Comparison of ENCODE assay signal across 1 cellular context in the genomic region with DNA sequence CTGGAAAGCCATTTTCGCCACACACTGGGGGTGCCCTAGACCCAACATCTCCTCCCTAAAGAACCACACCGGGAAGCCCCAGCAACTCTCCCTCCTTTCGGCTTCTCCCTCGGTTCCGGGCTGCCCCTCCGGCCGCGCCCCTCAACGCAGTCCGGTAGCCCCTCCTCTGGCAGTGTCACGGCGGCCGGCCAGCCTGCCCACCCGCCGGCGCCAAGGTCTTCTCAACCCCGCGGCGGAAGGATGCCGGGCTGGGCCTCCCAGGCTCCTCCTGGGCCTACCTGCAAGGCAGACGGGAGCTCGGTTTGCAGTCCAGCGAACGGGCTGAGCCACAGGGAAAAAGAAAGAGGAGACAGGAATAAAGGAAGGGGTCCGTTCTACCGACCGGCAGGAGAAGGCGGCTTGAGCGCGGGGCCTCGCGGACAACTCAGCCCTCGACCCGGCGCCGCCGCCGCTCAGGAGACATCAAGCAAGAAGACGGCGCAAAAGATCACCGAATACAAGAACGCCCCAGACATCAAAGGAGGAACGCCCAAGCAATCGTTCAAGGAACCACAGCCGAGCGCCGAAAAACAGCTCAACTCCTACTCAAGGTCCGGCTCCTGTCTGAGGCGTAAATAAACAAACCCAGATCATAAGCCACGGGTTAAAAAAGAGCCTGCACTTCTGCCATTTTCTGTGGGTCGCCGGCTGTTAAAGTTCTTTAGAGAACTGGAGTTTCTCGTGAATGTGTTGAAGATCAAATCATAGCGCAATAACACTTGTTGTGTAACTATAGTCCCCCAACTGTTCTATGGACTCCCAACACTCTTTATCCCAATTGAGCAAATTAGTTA.
TF ChIP-seq lines count a peak whose summit lies in the region.

A gene with protein sequence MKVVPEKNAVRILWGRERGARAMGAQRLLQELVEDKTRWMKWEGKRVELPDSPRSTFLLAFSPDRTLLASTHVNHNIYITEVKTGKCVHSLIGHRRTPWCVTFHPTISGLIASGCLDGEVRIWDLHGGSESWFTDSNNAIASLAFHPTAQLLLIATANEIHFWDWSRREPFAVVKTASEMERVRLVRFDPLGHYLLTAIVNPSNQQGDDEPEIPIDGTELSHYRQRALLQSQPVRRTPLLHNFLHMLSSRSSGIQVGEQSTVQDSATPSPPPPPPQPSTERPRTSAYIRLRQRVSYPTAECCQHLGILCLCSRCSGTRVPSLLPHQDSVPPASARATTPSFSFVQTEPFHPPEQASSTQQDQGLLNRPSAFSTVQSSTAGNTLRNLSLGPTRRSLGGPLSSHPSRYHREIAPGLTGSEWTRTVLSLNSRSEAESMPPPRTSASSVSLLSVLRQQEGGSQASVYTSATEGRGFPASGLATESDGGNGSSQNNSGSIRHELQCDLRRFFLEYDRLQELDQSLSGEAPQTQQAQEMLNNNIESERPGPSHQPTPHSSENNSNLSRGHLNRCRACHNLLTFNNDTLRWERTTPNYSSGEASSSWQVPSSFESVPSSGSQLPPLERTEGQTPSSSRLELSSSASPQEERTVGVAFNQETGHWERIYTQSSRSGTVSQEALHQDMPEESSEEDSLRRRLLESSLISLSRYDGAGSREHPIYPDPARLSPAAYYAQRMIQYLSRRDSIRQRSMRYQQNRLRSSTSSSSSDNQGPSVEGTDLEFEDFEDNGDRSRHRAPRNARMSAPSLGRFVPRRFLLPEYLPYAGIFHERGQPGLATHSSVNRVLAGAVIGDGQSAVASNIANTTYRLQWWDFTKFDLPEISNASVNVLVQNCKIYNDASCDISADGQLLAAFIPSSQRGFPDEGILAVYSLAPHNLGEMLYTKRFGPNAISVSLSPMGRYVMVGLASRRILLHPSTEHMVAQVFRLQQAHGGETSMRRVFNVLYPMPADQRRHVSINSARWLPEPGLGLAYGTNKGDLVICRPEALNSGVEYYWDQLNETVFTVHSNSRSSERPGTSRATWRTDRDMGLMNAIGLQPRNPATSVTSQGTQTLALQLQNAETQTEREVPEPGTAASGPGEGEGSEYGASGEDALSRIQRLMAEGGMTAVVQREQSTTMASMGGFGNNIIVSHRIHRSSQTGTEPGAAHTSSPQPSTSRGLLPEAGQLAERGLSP (N-terminal part only) (minus strand): TSS at position 474 of the 833 bp plus-strand sequence. CDS start 45,643 bp downstream, outside the sequence.

TF ChIP-seq in endothelial cell of umbilical vein, 7 proteins besides CTCF, POLR2A, EP300 and RAD21:
- TF ChIP-seq JUN (IDR thresholded peaks at IDR 0.05; ENCODE audit: borderline replicate concordance, insufficient read depth, insufficient read length, low read depth) (no peak), MYC (IDR thresholded peaks at IDR 0.05; ENCODE audit: low read depth, low read length) (no peak), FOS (IDR thresholded peaks at IDR 0.05; ENCODE audit: borderline replicate concordance, insufficient read depth, low read length) (no peak), POLR2AphosphoS5 (IDR thresholded peaks at IDR 0.05; ENCODE audit: insufficient read depth, low read depth, low read length) (peak; percentile 41), GATA2 (IDR thresholded peaks at IDR 0.05; ENCODE audit: insufficient read depth, insufficient read length, low read depth, low read length) (no peak), EZH2 (IDR thresholded peaks at IDR 0.05; ENCODE audit: borderline replicate concordance, low read depth, low read length, severe bottlenecking) (no peak)
- TF ChIP-seq, protein P1, sequence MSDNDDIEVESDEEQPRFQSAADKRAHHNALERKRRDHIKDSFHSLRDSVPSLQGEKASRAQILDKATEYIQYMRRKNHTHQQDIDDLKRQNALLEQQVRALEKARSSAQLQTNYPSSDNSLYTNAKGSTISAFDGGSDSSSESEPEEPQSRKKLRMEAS (IDR thresholded peaks at IDR 0.05; ENCODE audit: insufficient read depth, insufficient read length): no peak
